In the genomic region with DNA sequence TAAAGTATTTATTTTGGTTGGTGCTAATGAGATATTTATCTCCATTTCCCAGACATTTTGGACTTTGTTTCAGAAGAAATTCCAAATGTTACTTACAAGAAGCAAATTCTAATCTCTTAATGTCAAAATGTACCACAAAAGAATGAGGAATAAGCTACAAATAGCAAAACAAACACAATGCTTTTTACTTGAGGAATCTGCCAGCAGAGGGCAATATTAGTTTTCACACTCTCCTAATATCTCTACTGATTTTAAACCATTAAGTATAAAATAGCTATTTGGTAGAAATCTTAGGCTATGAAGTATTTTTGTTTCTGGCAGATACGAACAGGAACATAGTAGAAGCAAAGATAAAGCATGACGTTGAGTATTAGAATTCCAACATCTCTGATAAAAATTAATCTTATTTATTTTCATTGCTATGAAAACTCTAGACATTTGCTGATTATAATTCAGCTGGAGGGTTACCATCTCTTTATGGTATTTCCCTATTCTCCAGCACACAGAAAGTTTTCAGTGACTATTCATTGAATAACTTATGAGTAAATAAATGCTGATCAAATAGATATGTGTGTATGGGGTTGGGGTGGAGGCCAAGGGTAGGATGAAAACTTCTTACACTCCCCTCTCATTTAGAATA, we compare ENCODE assay signal across 8 cellular contexts. TPM values are rescaled to one million over a fixed set of nuclear protein-coding genes. Genes with fewer than 3 reads are reported as not detected.
A peak's percentile ranks its signal among the peaks of the same experiment; 100 is the strongest.
DNase-seq lines count a peak whose midpoint lies in the region; ATAC-seq and TF ChIP-seq lines count a peak whose summit lies in the region.

No MANE protein-coding gene starts in this region.

- H3K27ac ChIP-seq in KMS-11 = no peak overlapping the region
- H3K27ac ChIP-seq in ascending aorta = peak overlapping the region; percentile 48 to 57

- DNase-seq in BJ (ENCODE audit: low read depth) (no peak), ascending aorta (ENCODE audit: low spot score in 2 of 2) (no peak), kidney epithelial cell (ENCODE audit: low read depth) (no peak), COR-L47 (lab: John Stamatoyannopoulos, UW) (no peak), NCI-H1930 (lab: John Stamatoyannopoulos, UW) (no peak)
- DNase-seq in activated CD8-positive, alpha-beta memory T cell treated with anti-CD3 and anti-CD28 coated beads for 24 hours = no peak

- H3K36me3 ChIP-seq in BJ (ENCODE audit: control insufficient read depth, insufficient read depth, low read length) (no peaks in the 10 kb centered on the region), KMS-11 (ENCODE audit: insufficient read depth) (no peaks in the 10 kb centered on the region), ascending aorta (no peaks in the 10 kb centered on the region), kidney epithelial cell (ENCODE audit: control insufficient read depth, insufficient read depth, low read length) (no peaks in the 10 kb centered on the region)

- ATAC-seq in HG02798 (IDR thresholded peaks at IDR 0.05; ENCODE audit: poor library complexity, unreplicated experiment) = no peak

- H3K9me3 ChIP-seq in ascending aorta = no peaks in the 10 kb centered on the region

- no peaks in the 10 kb centered on the region for H4K20me1 ChIP-seq in KMS-11 (ENCODE audit: insufficient read depth)

- intact Hi-C loops in ascending aorta (cut with DNase I) = loop anchor here (1.0 kb wide), 1 partner anchor 14 kb away; a partner anchor contains a TSS

- no peaks in the 10 kb centered on the region for H3K4me1 ChIP-seq in KMS-11 (ENCODE audit: low read depth, poor library complexity, severe bottlenecking)
- peaks cover 0 to 14% of the 10 kb centered on the region in 2 donors for H3K4me1 ChIP-seq in ascending aorta

- POLR2A ChIA-PET in BJ (lab: Charles Lee) = interaction anchor here (0.6 kb wide), 1 partner anchor 557 kb away, joined by 4 read pairs; no protein-coding TSS in a partner anchor

- H3K4me3 ChIP-seq in BJ (ENCODE audit: low read depth, low read length) (no peak overlapping the region), KMS-11 (IDR thresholded peaks at IDR 0.05; ENCODE audit: insufficient read depth, low read depth, low read length) (no peak overlapping the region), ascending aorta (no peak overlapping the region), kidney epithelial cell (ENCODE audit: low read depth, low read length) (no peak overlapping the region)

- no peaks in the 10 kb centered on the region for H3K79me2 ChIP-seq in KMS-11 (ENCODE audit: insufficient read depth, low read depth)

- CTCF ChIA-PET in BJ (lab: Yijun Ruan, JAX) = interaction anchor here (0.7 to 3.9 kb wide), 16 partner anchors 8 to 498 kb away, joined by 3 to 29 read pairs (median 4); a partner anchor contains a TSS

- H3K4me2 ChIP-seq in KMS-11 = no peak overlapping the region

- no peak overlapping the region for H2AFZ ChIP-seq in KMS-11 (ENCODE audit: low read depth)

- H3K27me3 ChIP-seq in BJ (ENCODE audit: control insufficient read depth, insufficient read depth, low read length) = no peaks in the 10 kb centered on the region
- no peaks in the 10 kb centered on the region for H3K27me3 ChIP-seq in KMS-11 (ENCODE audit: insufficient read depth, low read depth)
- H3K27me3 ChIP-seq in ascending aorta = no peaks in the 10 kb centered on the region
- H3K27me3 ChIP-seq in kidney epithelial cell (ENCODE audit: control insufficient read depth, insufficient read depth, low read length) = no peaks in the 10 kb centered on the region

- peak; percentile 64 for TF ChIP-seq CTCF in BJ (IDR thresholded peaks at IDR 0.05; ENCODE audit: insufficient read depth, low read depth, low read length)
- TF ChIP-seq CTCF in KMS-11 (conservative IDR thresholded peaks at IDR 0.05; ENCODE audit: low read depth, low read length) = peak; percentile 88
- peak; percentile 44 to 62 (median 50) for TF ChIP-seq CTCF in ascending aorta (IDR thresholded peaks at IDR 0.05)
- TF ChIP-seq CTCF in kidney epithelial cell (IDR thresholded peaks at IDR 0.05; ENCODE audit: insufficient read depth, low read length, poor library complexity, severe bottlenecking) = peak; percentile 47

- no peak overlapping the region for H3K9ac ChIP-seq in KMS-11

RNA-seq across cellular contexts. Expression of a gene that starts 13.4 kb away (rescaled TPM):
- 13.3 and 16.2 TPM in 2 replicates for polyA plus RNA-seq in BJ (2011; rRNA removed)
- 7.9 and 14.7 TPM in 2 replicates for polyA minus RNA-seq in BJ (2011; rRNA and poly(A)+ RNA removed)
- total RNA-seq in ascending aorta (61.7 TPM), kidney epithelial cell (1.3 and 2.1 TPM in 2 replicates)

Comparison
In these comparisons a context has a peak if more than half of its experiments do, and no peak if none do; other contexts are left out.
1. RNA of a gene that starts 13.4 kb away (total RNA-seq): 61.7 TPM in ascending aorta (single experiment); 1.3 to 2.1 TPM in kidney epithelial cell; every median in the first group is over 10 times any median in the second.
2. Peak in every context shown above with its lines, with median percentiles within 50 percentile points of each other: CTCF ChIP-seq.